Comparison of ENCODE assay signal across 8 cellular contexts in genomic region chr3:11154953-11155325, GRCh38. TPM values are rescaled to one million over a fixed set of nuclear protein-coding genes. Genes with fewer than 3 reads are reported as not detected.
DNase-seq lines count a peak whose midpoint lies in the region; ATAC-seq lines count a peak whose summit lies in the region.

No MANE protein-coding gene starts in this region.

- ATAC-seq in stimulated activated naive CD8-positive, alpha-beta T cell treated with anti-CD3 and anti-CD28 coated beads, Interleukin-15, Interleukin-2, amounts not matched to agents 100 U/mL and 50 U/mL, for 24 hours, result no peak

- peak overlapping the region in 1 of 2 donors; percentile 23 for H3K9ac ChIP-seq in duodenal mucosa (ENCODE audit: low read depth in 1 of 2, low read length in 2 of 2)
- no peak overlapping the region for H3K9ac ChIP-seq in muscle layer of colon (ENCODE audit: low read length)

- no peaks in the 10 kb centered on the region for H3K9me3 Mint-ChIP-seq in stimulated activated naive CD8-positive, alpha-beta T cell treated with anti-CD3 and anti-CD28 coated beads, Interleukin-15, Interleukin-2, amounts not matched to agents 100 ng/mL and 50 ng/mL, for 24 hours

- H3K27ac ChIP-seq in duodenal mucosa (ENCODE audit: low read depth, low read length) (no peak overlapping the region), muscle layer of colon (ENCODE audit: low read depth, low read length) (peak overlapping the region; percentile 65)

- no peaks in the 10 kb centered on the region for H3K36me3 ChIP-seq in duodenal mucosa (ENCODE audit: control insufficient read depth in 1 of 2, insufficient read depth in 2 of 2, low read length in 2 of 2)
- H3K36me3 ChIP-seq in muscle layer of colon (ENCODE audit: insufficient read depth, low read length), result no peaks in the 10 kb centered on the region

- H3K36me3 Mint-ChIP-seq in stimulated activated naive CD8-positive, alpha-beta T cell treated with anti-CD3 and anti-CD28 coated beads, Interleukin-15, Interleukin-2, amounts not matched to agents 100 ng/mL and 50 ng/mL, for 24 hours (ENCODE audit: low read depth), result no peaks in the 10 kb centered on the region

- peaks cover 12% of the 10 kb centered on the region for H3K4me1 Mint-ChIP-seq in stimulated activated naive CD8-positive, alpha-beta T cell treated with anti-CD3 and anti-CD28 coated beads, Interleukin-15, Interleukin-2, amounts not matched to agents 100 ng/mL and 50 ng/mL, for 24 hours (ENCODE audit: low read depth)

- H3K27me3 Mint-ChIP-seq in stimulated activated naive CD8-positive, alpha-beta T cell treated with anti-CD3 and anti-CD28 coated beads, Interleukin-15, Interleukin-2, amounts not matched to agents 100 ng/mL and 50 ng/mL, for 24 hours, result peaks cover 61% of the 10 kb centered on the region

- intact Hi-C loops in posterior vena cava (cut with DNase I), result loop anchor here in 1 of 2 donors (10.0 kb wide), 1 partner anchor 170 kb away; no protein-coding TSS in a partner anchor

- H3K9me3 ChIP-seq in duodenal mucosa (ENCODE audit: control insufficient read depth in 1 of 2, low read length in 2 of 2), result no peaks in the 10 kb centered on the region
- no peaks in the 10 kb centered on the region for H3K9me3 ChIP-seq in muscle layer of colon (ENCODE audit: low read length)

- H3K27me3 ChIP-seq in duodenal mucosa (ENCODE audit: control insufficient read depth in 1 of 2, insufficient read depth in 2 of 2, low read length in 2 of 2), result peaks cover 18 to 41% of the 10 kb centered on the region in 2 donors
- no peaks in the 10 kb centered on the region for H3K27me3 ChIP-seq in muscle layer of colon (ENCODE audit: control insufficient read depth in 1 of 2, insufficient read depth in 2 of 2, low read length in 2 of 2)

- peak overlapping the region; percentile 50 for H3K4me3 Mint-ChIP-seq in stimulated activated naive CD8-positive, alpha-beta T cell treated with anti-CD3 and anti-CD28 coated beads, Interleukin-15, Interleukin-2, amounts not matched to agents 100 ng/mL and 50 ng/mL, for 24 hours

- H3K4me1 ChIP-seq in duodenal mucosa (ENCODE audit: control insufficient read depth in 1 of 2, insufficient read depth in 2 of 2, low read length in 2 of 2) (peaks cover 6 to 7% of the 10 kb centered on the region in 2 donors), muscle layer of colon (ENCODE audit: insufficient read depth, low read length) (peaks cover 20% of the 10 kb centered on the region)

- no peak for DNase-seq in stimulated activated naive CD8-positive, alpha-beta T cell treated with anti-CD3 and anti-CD28 coated beads, Interleukin-15, Interleukin-2, amounts not matched to agents 100 U/mL and 50 U/mL, for 24 hours
- DNase-seq in posterior vena cava (ENCODE audit: low spot score), result no peak
- no peak for DNase-seq in anterior cingulate cortex (lab: John Stamatoyannopoulos, UW)
- no peak for DNase-seq in NCI-H82 (lab: John Stamatoyannopoulos, UW)
- no peak for DNase-seq in NCI-H1436 treated with DMSO at 0.1 percent for 48 hours (lab: John Stamatoyannopoulos, UW)

- H3K27ac Mint-ChIP-seq in stimulated activated naive CD8-positive, alpha-beta T cell treated with anti-CD3 and anti-CD28 coated beads, Interleukin-15, Interleukin-2, amounts not matched to agents 100 ng/mL and 50 ng/mL, for 24 hours, result no peak overlapping the region

- peak overlapping the region; percentile 56 to 58 for H3K4me3 ChIP-seq in duodenal mucosa (ENCODE audit: low read depth in 1 of 2, low read length in 2 of 2)
- peak overlapping the region; percentile 63 to 75 for H3K4me3 ChIP-seq in muscle layer of colon (ENCODE audit: low read depth in 1 of 2, low read length in 2 of 2)

RNA-seq across cellular contexts. Expression of gene HRH1, which starts 0.6 kb away (rescaled TPM):
- 10 to 100 TPM in 1 of 2 donors, 1 to 10 TPM in 1; 5.5 to 11.4 TPM for total RNA-seq in posterior vena cava
